9 cellular contexts compared by ENCODE assay signal in the genomic region with DNA sequence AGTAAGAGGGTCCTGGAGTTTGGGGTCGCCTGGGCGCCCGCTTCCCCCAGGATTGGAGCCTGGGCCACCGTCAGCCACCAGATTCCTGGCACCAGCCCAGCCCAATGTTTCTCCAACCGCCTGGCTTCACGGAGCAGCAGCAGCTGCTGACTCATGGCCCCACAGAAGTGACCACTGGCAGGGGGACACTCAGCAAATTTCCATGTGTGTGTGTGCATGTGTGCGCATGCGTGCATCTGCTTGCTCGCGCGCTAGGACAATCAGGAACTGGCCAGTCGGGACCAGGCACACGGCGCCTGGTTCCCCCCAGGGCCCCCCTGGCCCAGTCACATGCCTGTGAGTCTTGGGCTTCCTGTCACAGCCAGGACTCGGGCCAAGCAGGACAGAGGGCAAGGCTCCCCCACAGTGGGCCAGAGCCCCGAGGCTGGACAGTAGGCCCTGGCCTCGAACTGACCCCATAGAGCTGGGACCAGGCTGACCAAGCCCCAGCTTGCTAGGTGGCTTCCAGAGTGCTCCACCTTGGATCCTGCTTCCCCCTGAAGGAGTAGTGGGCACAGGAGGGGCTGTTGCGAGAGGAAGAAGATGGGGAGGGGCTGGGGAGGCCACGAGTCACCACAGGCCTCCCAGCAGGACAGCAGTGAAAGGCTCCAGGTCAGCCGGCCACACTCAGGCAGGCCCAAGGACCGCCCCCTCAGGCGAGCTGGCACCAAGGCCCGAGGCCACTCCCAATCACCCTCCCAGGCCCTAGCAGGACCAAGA. TPM values are rescaled to one million over a fixed set of nuclear protein-coding genes. Genes with fewer than 3 reads are reported as not detected.
DNase-seq lines count a peak whose midpoint lies in the region; ATAC-seq and TF ChIP-seq lines count a peak whose summit lies in the region.
"Had no signal": no experiment of that assay in that cellular context is flagged by ENCODE, and none has a peak within 500 bp of the region (broad histone marks: within the 10 kb centered on the region; RNA-seq: fewer than 3 reads in every experiment).

No MANE protein-coding gene starts in this region.

- H3K4me3 ChIP-seq in ascending aorta (peak overlapping the region in 1 of 2 donors; percentile 96), right cardiac atrium (ENCODE audit: low read length) (no peak overlapping the region), rectal smooth muscle tissue (ENCODE audit: low read length) (no peak overlapping the region)

- peaks cover 70% of the 10 kb centered on the region for H3K36me3 Mint-ChIP-seq in Calu3 (ENCODE audit: insufficient read depth, unreplicated experiment)

- peaks cover 24 to 46% of the 10 kb centered on the region in 2 donors for H3K4me1 ChIP-seq in ascending aorta
- H3K4me1 ChIP-seq in right cardiac atrium (ENCODE audit: control insufficient read depth, insufficient read depth, low read length): peaks cover 20% of the 10 kb centered on the region
- peaks cover 7% of the 10 kb centered on the region for H3K4me1 ChIP-seq in rectal smooth muscle tissue (ENCODE audit: control insufficient read depth, insufficient read depth, low read length)

- H3K27ac Mint-ChIP-seq in Calu3 (ENCODE audit: unreplicated experiment): peak overlapping the region; percentile 47

- H3K27me3 ChIP-seq in ascending aorta (no peaks in the 10 kb centered on the region), right cardiac atrium (ENCODE audit: control insufficient read depth, insufficient read depth) (no peaks in the 10 kb centered on the region), rectal smooth muscle tissue (ENCODE audit: control insufficient read depth, insufficient read depth, low read length) (no peaks in the 10 kb centered on the region)

- peaks cover 18% of the 10 kb centered on the region for H3K4me1 Mint-ChIP-seq in Calu3 (ENCODE audit: low read depth, unreplicated experiment)

- CTCF ChIA-PET in Calu3 (lab: Charles Lee): interaction anchor here (0.6 to 1.3 kb wide), 3 partner anchors 9 to 108 kb away, joined by 3 read pairs; no protein-coding TSS in a partner anchor

- H3K27ac ChIP-seq in ascending aorta: peak overlapping the region; percentile 83 to 94
- peak overlapping the region; percentile 85 for H3K27ac ChIP-seq in right cardiac atrium (ENCODE audit: low read length)
- H3K27ac ChIP-seq in rectal smooth muscle tissue (ENCODE audit: low read depth, low read length): peak overlapping the region; percentile 25
- H3K27ac ChIP-seq: VCaP had no signal

- no peaks in the 10 kb centered on the region for H3K9me3 Mint-ChIP-seq in Calu3 (ENCODE audit: low read depth, unreplicated experiment)

- BruUV-seq in Calu3 (replicated peaks; lab: Mats Ljungman, UMichigan): no TSS peak

- H3K9me3 ChIP-seq in ascending aorta (no peaks in the 10 kb centered on the region), right cardiac atrium (ENCODE audit: control insufficient read depth, low read length) (no peaks in the 10 kb centered on the region)

- peak overlapping the region; percentile 30 for H3K4me3 Mint-ChIP-seq in Calu3 (ENCODE audit: low read depth, unreplicated experiment)

- H3K36me3 ChIP-seq in ascending aorta: peaks cover 41 to 46% of the 10 kb centered on the region in 2 donors
- peaks cover 23% of the 10 kb centered on the region for H3K36me3 ChIP-seq in rectal smooth muscle tissue (ENCODE audit: control insufficient read depth, insufficient read depth, low read length)

- H3K27me3 Mint-ChIP-seq in Calu3 (ENCODE audit: unreplicated experiment): no peaks in the 10 kb centered on the region

- DNase-seq in Calu3 (peak; percentile 62), ascending aorta (ENCODE audit: low spot score in 2 of 2) (peak; percentile 86 to 93), right cardiac atrium (peak; percentile 91 to 95 (median 94)), NCI-H2171 (lab: John Stamatoyannopoulos, UW) (no peak), NCI-H1105 (lab: John Stamatoyannopoulos, UW) (no peak), RKO (ENCODE audit: low spot score) (no peak)
- DNase-seq in stimulated activated CD4-positive, alpha-beta T cell treated with anti-CD3 and anti-CD28 coated beads, Interleukin-2, amount 100 ng/mL, for 48 hours: no peak

- TF ChIP-seq CTCF in Calu3 (IDR thresholded peaks at IDR 0.05; ENCODE audit: unreplicated experiment) (no peak), ascending aorta (IDR thresholded peaks at IDR 0.05) (no peak)

- no peak overlapping the region for H3K9ac ChIP-seq in rectal smooth muscle tissue (ENCODE audit: low read length)

- WGBS in right cardiac atrium: 26% methylated on average over 23 of the region's 23 CpGs

- peak; percentile 65 to 76 for ATAC-seq in right cardiac atrium

- intact Hi-C loops in Calu3 (cut with micrococcal nuclease; ENCODE audit: unreplicated experiment) (loop anchor here (5.0 kb wide), 1 partner anchor 72 kb away; the partner anchor contains the start of gene SYT8), ascending aorta (cut with DNase I) (loop anchor here (5.0 to 10.0 kb wide), 5 partner anchors 63 to 1124 kb away; partner anchors contain the start of genes CD81, CDKN1C, DUSP8 and KRTAP5-6), right cardiac atrium (cut with DNase I) (no loop called here)

RNA-seq across cellular contexts. Expression of gene CTSD, which starts 3.2 kb away (rescaled TPM):
- 531 and 685 TPM in 2 replicates for total RNA-seq in Calu3 (2022)
- total RNA-seq in ascending aorta: 777 TPM
- total RNA-seq in right cardiac atrium: 100 to 1,000 TPM; 674 to 717 (median 700) TPM
- 748 TPM for polyA plus RNA-seq in right cardiac atrium

RNA-seq across cellular contexts. Expression of gene IFITM10, which starts 10.1 kb away (rescaled TPM):
- total RNA-seq in Calu3 (2022) (3.3 and 8.1 TPM in 2 replicates), ascending aorta (2.9 TPM), right cardiac atrium (1 to 10 TPM in 1 of 4 donors, under 1 TPM in 3; 0.48 to 1.0 (median 0.59) TPM)
- polyA plus RNA-seq in right cardiac atrium: 0.25 TPM

Comparison
In these comparisons a context has a peak if more than half of its experiments do, and no peak if none do; other contexts are left out.
1. DNase-seq: peak in Calu3 (single experiment), ascending aorta (2 of 2) and right cardiac atrium (3 of 3); none in NCI-H2171 (single experiment), NCI-H1105 (single experiment), RKO (single experiment) and stimulated activated CD4-positive, alpha-beta T cell treated with anti-CD3 and anti-CD28 coated beads, Interleukin-2, amount 100 ng/mL, for 48 hours (0 of 2).
2. H3K27ac ChIP-seq: peak in every context shown above with its lines; median percentile 88 in ascending aorta; 85 in right cardiac atrium; 25 in rectal smooth muscle tissue.
3. intact Hi-C loops: an anchor here in Calu3 (5.0 kb wide) and ascending aorta (5.0 to 10.0 kb wide); none called in right cardiac atrium.